Comparison of ENCODE assay signal across 9 cellular contexts in the genomic region with DNA sequence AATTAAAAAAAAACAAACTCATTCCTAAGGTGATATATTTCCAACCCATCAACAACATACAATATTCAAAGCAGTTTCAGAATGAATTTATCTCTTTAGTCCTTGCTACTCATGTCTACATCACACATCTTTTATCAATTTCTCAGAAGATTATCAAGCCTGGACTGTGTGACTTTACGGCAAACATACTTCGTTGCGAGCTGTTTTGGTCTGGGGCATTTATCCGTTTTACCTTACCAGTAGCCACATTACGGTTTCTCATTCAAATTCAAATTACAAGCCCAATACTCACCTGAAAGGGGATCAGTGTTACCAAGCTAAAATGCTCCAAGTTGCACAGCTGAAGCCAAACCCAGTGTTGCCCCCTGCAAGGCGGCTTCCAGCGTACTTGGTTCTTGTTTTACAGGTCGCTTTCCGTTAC. TPM values are rescaled to one million over a fixed set of nuclear protein-coding genes. Genes with fewer than 3 reads are reported as not detected.
DNase-seq lines count a peak whose midpoint lies in the region; ATAC-seq, FAIRE-seq and TF ChIP-seq lines count a peak whose summit lies in the region.
"Had no signal": no experiment of that assay in that cellular context is flagged by ENCODE, and none has a peak within 500 bp of the region (broad histone marks: within the 10 kb centered on the region; RNA-seq: fewer than 3 reads in every experiment).

No MANE protein-coding gene starts in this region.

- no peak for TF ChIP-seq CTCF in kidney (IDR thresholded peaks at IDR 0.05; ENCODE audit: borderline replicate concordance, extremely low read depth, insufficient read depth)

- peak overlapping the region; percentile 94 for H3K4me3 Mint-ChIP-seq in activated CD4-positive, alpha-beta T cell treated with anti-CD3 and anti-CD28 coated beads for 36 hours
- H3K4me3 Mint-ChIP-seq in activated naive CD8-positive, alpha-beta T cell: peak overlapping the region; percentile 98

- H3K4me1 Mint-ChIP-seq in activated CD4-positive, alpha-beta T cell treated with anti-CD3 and anti-CD28 coated beads for 36 hours: peaks cover 52% of the 10 kb centered on the region
- peaks cover 54% of the 10 kb centered on the region for H3K4me1 Mint-ChIP-seq in activated naive CD8-positive, alpha-beta T cell (ENCODE audit: low read depth)

- H3K9me3 ChIP-seq in kidney (ENCODE audit: control insufficient read depth in 1 of 2, low read length in 2 of 2): no peaks in the 10 kb centered on the region
- H3K9me3 ChIP-seq in subcutaneous abdominal adipose tissue (ENCODE audit: control insufficient read depth in 5 of 5, low read length in 5 of 5): no peaks in the 10 kb centered on the region

- H3K36me3 ChIP-seq in kidney (ENCODE audit: control insufficient read depth in 1 of 2, insufficient read depth in 2 of 2, low read length in 2 of 2) (peaks cover 32 to 52% of the 10 kb centered on the region in 2 donors), subcutaneous abdominal adipose tissue (ENCODE audit: control insufficient read depth in 5 of 5, insufficient read depth in 5 of 5, low read length in 5 of 5) (peaks cover 33 to 48% (median 44%) of the 10 kb centered on the region in 5 donors)

- H3K27ac Mint-ChIP-seq in activated CD4-positive, alpha-beta T cell treated with anti-CD3 and anti-CD28 coated beads for 36 hours: peak overlapping the region; percentile 84
- H3K27ac Mint-ChIP-seq in activated naive CD8-positive, alpha-beta T cell: peak overlapping the region; percentile 89

- POLR2A ChIA-PET in activated CD4-positive, alpha-beta T cell treated with anti-CD3 and anti-CD28 coated beads for 36 hours (lab: Charles Lee): interaction anchor here (0.6 to 4.5 kb wide), 3 partner anchors 9 to 80 kb away, joined by 3 to 59 read pairs (median 3); no protein-coding TSS in a partner anchor

- H3K9ac ChIP-seq in kidney (ENCODE audit: low read length in 2 of 2) (peak overlapping the region; percentile 60 to 72), subcutaneous abdominal adipose tissue (ENCODE audit: low read length in 5 of 5) (peak overlapping the region; percentile 12 to 80 (median 66))

- H3K4me3 ChIP-seq in kidney (ENCODE audit: low read length in 2 of 2): peak overlapping the region; percentile 62 to 97
- H3K4me3 ChIP-seq in subcutaneous abdominal adipose tissue (ENCODE audit: low read depth in 1 of 5, low read length in 5 of 5): peak overlapping the region; percentile 67 to 99 (median 72)

- FAIRE-seq in kidney (lab: Jason Lieb, UNC) (no peak), frontal cortex (lab: Jason Lieb, UNC) (no peak)
- FAIRE-seq: D721Med had no signal

- no peaks in the 10 kb centered on the region for H3K27me3 ChIP-seq in subcutaneous abdominal adipose tissue (ENCODE audit: control insufficient read depth in 5 of 5, insufficient read depth in 4 of 5, low read length in 5 of 5)

- in situ Hi-C loops in KBM-7 (cut with MboI; ENCODE audit: low pct_unique_long_range_greater_than_20kb, low sequenced_read_pairs): no loop called here

- no peak for ATAC-seq in activated CD4-positive, alpha-beta T cell treated with anti-CD3 and anti-CD28 coated beads for 36 hours

- H3K27me3 Mint-ChIP-seq in activated CD4-positive, alpha-beta T cell treated with anti-CD3 and anti-CD28 coated beads for 36 hours: no peaks in the 10 kb centered on the region
- no peaks in the 10 kb centered on the region for H3K27me3 Mint-ChIP-seq in activated naive CD8-positive, alpha-beta T cell

- intact Hi-C loops in activated CD4-positive, alpha-beta T cell treated with anti-CD3 and anti-CD28 coated beads for 36 hours (cut with DNase I, micrococcal nuclease): loop anchor here (5.0 to 10.0 kb wide), 7 partner anchors 64 to 1623 kb away; a partner anchor contains a TSS
- intact Hi-C loops in kidney (cut with DNase I): no loop called here

- H3K9me3 Mint-ChIP-seq in activated CD4-positive, alpha-beta T cell treated with anti-CD3 and anti-CD28 coated beads for 36 hours (ENCODE audit: low read depth): no peaks in the 10 kb centered on the region
- H3K9me3 Mint-ChIP-seq in activated naive CD8-positive, alpha-beta T cell (ENCODE audit: low read depth): no peaks in the 10 kb centered on the region

- no peak for DNase-seq in activated CD4-positive, alpha-beta T cell treated with anti-CD3 and anti-CD28 coated beads for 36 hours
- DNase-seq in activated CD4-positive, alpha-beta T cell treated with anti-CD3 and anti-CD28 coated beads for 1 hour: no peak
- DNase-seq in kidney (no peak), NCI-H1105 (lab: John Stamatoyannopoulos, UW) (no peak), KBM-7 (no peak), frontal cortex (ENCODE audit: low spot score in 2 of 2) (no peak)

- H3K36me3 Mint-ChIP-seq in activated CD4-positive, alpha-beta T cell treated with anti-CD3 and anti-CD28 coated beads for 36 hours (ENCODE audit: low read depth): peaks cover 65% of the 10 kb centered on the region
- peaks cover 36% of the 10 kb centered on the region for H3K36me3 Mint-ChIP-seq in activated naive CD8-positive, alpha-beta T cell

- peaks cover 24 to 32% of the 10 kb centered on the region in 2 donors for H3K4me1 ChIP-seq in kidney (ENCODE audit: control insufficient read depth in 1 of 2, insufficient read depth in 1 of 2, low read depth in 1 of 2, low read length in 2 of 2)
- peaks cover 8 to 56% (median 52%) of the 10 kb centered on the region in 5 donors for H3K4me1 ChIP-seq in subcutaneous abdominal adipose tissue (ENCODE audit: control insufficient read depth in 5 of 5, insufficient read depth in 5 of 5, low read length in 5 of 5)

- H3K27ac ChIP-seq in kidney (ENCODE audit: low read depth in 2 of 2, low read length in 2 of 2) (no peak overlapping the region), subcutaneous abdominal adipose tissue (ENCODE audit: low read depth, low read length) (peak overlapping the region; percentile 97)

- CTCF ChIA-PET in activated CD4-positive, alpha-beta T cell treated with anti-CD3 and anti-CD28 coated beads for 36 hours (lab: Charles Lee): interaction anchor here (0.6 to 1.9 kb wide), 4 partner anchors 10 to 479 kb away, joined by 3 to 7 read pairs (median 3); no protein-coding TSS in a partner anchor

RNA-seq across cellular contexts. Expression of a gene that starts 1.9 kb away (rescaled TPM):
- 100 to 1,000 TPM; 634 to 659 TPM for total RNA-seq in activated CD4-positive, alpha-beta T cell treated with anti-CD3 and anti-CD28 coated beads for 36 hours
- total RNA-seq in kidney (564 TPM), frontal cortex (818 TPM)
- 191 TPM for polyA plus RNA-seq in kidney (ENCODE audit: insufficient read depth, low read depth, low replicate concordance)

RNA-seq across cellular contexts. Expression of a gene that starts 59.3 kb away (rescaled TPM):
- total RNA-seq in activated CD4-positive, alpha-beta T cell treated with anti-CD3 and anti-CD28 coated beads for 36 hours: under 1 TPM; 0.40 to 0.71 TPM
- total RNA-seq in kidney: not detected
- polyA plus RNA-seq in kidney (ENCODE audit: insufficient read depth, low read depth, low replicate concordance): not detected
- total RNA-seq in frontal cortex: not detected
